In the genomic region with DNA sequence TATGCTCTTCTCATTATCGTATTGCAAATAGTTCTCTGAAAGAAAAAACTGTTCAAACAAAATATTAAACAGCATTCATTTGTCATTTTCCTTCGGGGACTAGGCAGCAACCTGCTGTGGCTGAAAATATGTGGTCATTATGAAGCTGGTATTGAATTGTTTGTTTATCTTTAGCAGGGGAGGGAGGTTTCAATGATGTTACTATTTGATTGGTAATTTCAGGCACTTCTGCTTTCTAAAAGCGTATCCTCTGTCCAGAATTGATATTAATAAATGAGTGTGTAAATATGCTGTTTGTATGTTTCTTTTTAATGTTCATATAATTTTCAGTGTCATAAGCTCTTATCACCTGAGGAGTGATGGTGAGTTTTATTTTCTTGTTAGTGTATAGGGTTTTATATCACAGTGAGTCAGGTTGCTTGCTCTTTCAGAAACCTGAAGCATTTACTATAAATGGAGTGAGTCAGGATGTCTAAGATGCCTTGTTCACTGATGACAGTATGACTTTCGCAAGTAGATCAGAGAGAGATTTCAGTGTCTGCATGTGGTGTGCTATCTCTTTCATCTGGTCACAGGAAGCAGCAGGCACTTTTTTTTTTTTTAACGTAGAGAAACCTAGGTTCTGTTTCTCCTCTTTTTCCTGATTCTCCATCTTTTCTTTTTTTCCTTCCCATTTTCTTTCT, we compare ENCODE assay signal across 10 cellular contexts.
DNase-seq lines count a peak whose midpoint lies in the region; ATAC-seq and TF ChIP-seq lines count a peak whose summit lies in the region.
"Had no signal": no experiment of that assay in that cellular context is flagged by ENCODE, and none has a peak within 500 bp of the region (broad histone marks: within the 10 kb centered on the region; RNA-seq: fewer than 3 reads in every experiment).

No MANE protein-coding gene starts in this region.

- WGBS in sigmoid colon, 2 donors: 51 to 69% methylated on average over 5 of the region's 5 CpGs
- 20 to 32% methylated on average over 5 of the region's 5 CpGs for WGBS in body of pancreas, 2 donors

- TF ChIP-seq POLR2A in sigmoid colon (IDR thresholded peaks at IDR 0.05) (no peak), body of pancreas (IDR thresholded peaks at IDR 0.05) (no peak)

- H3K9me3 ChIP-seq in left lung (no peaks in the 10 kb centered on the region), sigmoid colon (no peaks in the 10 kb centered on the region), body of pancreas (no peaks in the 10 kb centered on the region), A673 (ENCODE audit: low read depth, low read length, poor library complexity, severe bottlenecking) (no peaks in the 10 kb centered on the region)

- H3K27ac ChIP-seq in left lung (no peak overlapping the region), sigmoid colon (peak overlapping the region in 1 of 4 donors; percentile 54), body of pancreas (no peak overlapping the region), A673 (ENCODE audit: low read depth, low read length, poor library complexity, severe bottlenecking) (no peak overlapping the region)
- H3K27ac ChIP-seq: PC-9 had no signal

- no peaks in the 10 kb centered on the region for H3K27me3 ChIP-seq in left lung
- no peaks in the 10 kb centered on the region for H3K27me3 ChIP-seq in sigmoid colon
- no peaks in the 10 kb centered on the region for H3K27me3 ChIP-seq in body of pancreas
- no peaks in the 10 kb centered on the region for H3K27me3 ChIP-seq in A673 (replicated peaks; ENCODE audit: insufficient read depth, low read depth, low read length, poor library complexity)

- DNase-seq in DMS153 (lab: John Stamatoyannopoulos, UW) (peak; percentile 49), LHCN-M2 (ENCODE audit: low read depth) (peak; percentile 68), T1000 (lab: John Stamatoyannopoulos, UW) (peak; percentile 3), left lung (no peak), sigmoid colon (no peak), NCI-H1694 treated with DMSO at 0.1 percent for 48 hours (lab: John Stamatoyannopoulos, UW) (no peak), body of pancreas (no peak), A673 (ENCODE audit: low spot score) (no peak)
- DNase-seq: retina had no signal

- no peak for TF ChIP-seq EP300 in sigmoid colon (IDR thresholded peaks at IDR 0.05)

- H3K36me3 ChIP-seq in left lung: no peaks in the 10 kb centered on the region
- H3K36me3 ChIP-seq in sigmoid colon: no peaks in the 10 kb centered on the region
- H3K36me3 ChIP-seq in body of pancreas (replicated peaks in 1 of 2; ENCODE audit: insufficient read depth in 1 of 2, low read depth in 2 of 2): no peaks in the 10 kb centered on the region
- no peaks in the 10 kb centered on the region for H3K36me3 ChIP-seq in A673 (ENCODE audit: insufficient read depth, low read length, poor library complexity, severe bottlenecking)

- H3K4me1 ChIP-seq in left lung (no peaks in the 10 kb centered on the region), sigmoid colon (peaks cover 0 to 12% (median 0%) of the 10 kb centered on the region in 4 donors), body of pancreas (no peaks in the 10 kb centered on the region), A673 (ENCODE audit: insufficient read depth, low read length, poor library complexity, severe bottlenecking) (no peaks in the 10 kb centered on the region)

- intact Hi-C loops in left lung (cut with DNase I) (no loop called here), sigmoid colon (cut with DNase I) (no loop called here), body of pancreas (cut with DNase I) (no loop called here), A673 (cut with micrococcal nuclease; ENCODE audit: unreplicated experiment) (no loop called here)

- BruUV-seq in A673 (replicated peaks; lab: Mats Ljungman, UMichigan): no TSS peak

- POLR2A ChIA-PET in A673 (lab: Charles Lee; ENCODE audit: low non-redundant PET): no interaction called here

- no peak for TF ChIP-seq CTCF in left lung (IDR thresholded peaks at IDR 0.05)
- no peak for TF ChIP-seq CTCF in sigmoid colon (IDR thresholded peaks at IDR 0.05)
- no peak for TF ChIP-seq CTCF in body of pancreas (IDR thresholded peaks at IDR 0.05)
- TF ChIP-seq CTCF in A673 (conservative IDR thresholded peaks at IDR 0.05; ENCODE audit: low read depth, low read length): no peak

- ATAC-seq in left lung: peak; percentile 47
- no peak for ATAC-seq in body of pancreas

- H3K4me3 ChIP-seq in left lung: no peak overlapping the region
- no peak overlapping the region for H3K4me3 ChIP-seq in sigmoid colon
- H3K4me3 ChIP-seq in body of pancreas: no peak overlapping the region
- no peak overlapping the region for H3K4me3 ChIP-seq in A673 (ENCODE audit: low read depth, low read length, poor library complexity, severe bottlenecking)
- H3K4me3 ChIP-seq: PC-9 had no signal

- CTCF ChIA-PET in A673 (lab: Charles Lee): no interaction called here

Comparison
In these comparisons a context has a peak if more than half of its experiments do, and no peak if none do; other contexts are left out.
1. DNase-seq: peak in DMS153 (single experiment), LHCN-M2 (single experiment) and T1000 (single experiment); none in left lung (0 of 2), sigmoid colon (single experiment), NCI-H1694 treated with DMSO at 0.1 percent for 48 hours (single experiment), body of pancreas (0 of 4) and A673 (single experiment).